13 cellular contexts compared by ENCODE assay signal in genomic region chr2:134218414-134218813, GRCh38. TPM values are rescaled to one million over a fixed set of nuclear protein-coding genes. Genes with fewer than 3 reads are reported as not detected.
DNase-seq lines count a peak whose midpoint lies in the region; ATAC-seq and TF ChIP-seq lines count a peak whose summit lies in the region.
"Had no signal": no experiment of that assay in that cellular context is flagged by ENCODE, and none has a peak within 500 bp of the region (broad histone marks: within the 10 kb centered on the region; RNA-seq: fewer than 3 reads in every experiment).

No MANE protein-coding gene starts in this region.

- H3K36me3 Mint-ChIP-seq in natural killer cell = no peaks in the 10 kb centered on the region

- ATAC-seq in HG02588 (IDR thresholded peaks at IDR 0.05; ENCODE audit: unreplicated experiment) = peak; percentile 50
- ATAC-seq in natural killer cell = peak in 2 of 3 donors; percentile 33 to 54
- no peak for ATAC-seq in activated CD4-positive, CD25-positive, alpha-beta regulatory T cell treated with anti-CD3 and anti-CD28 coated beads, Interleukin-2, amount 50 U/mL, for 24 hours
- no peak for ATAC-seq in GM21825 (IDR thresholded peaks at IDR 0.05; ENCODE audit: unreplicated experiment)
- no peak for ATAC-seq in HG03139 (IDR thresholded peaks at IDR 0.05; ENCODE audit: unreplicated experiment)

- H3K27me3 Mint-ChIP-seq in natural killer cell (ENCODE audit: low read depth in 2 of 2) = no peaks in the 10 kb centered on the region

- DNase-seq in NOMO-1 (lab: John Stamatoyannopoulos, UW; ENCODE audit: unreplicated experiment in 2 of 2) (peak; percentile 26 to 33), NOMO-1 treated with dmso at 0.1 percent for 144 hours (lab: John Stamatoyannopoulos, UW; ENCODE audit: unreplicated experiment) (no peak), Peyer's patch (peak in 2 of 3 donors; percentile 66 to 70), natural killer cell (no peak)
- DNase-seq: 8988T, NCI-H1092, T1000 had no signal

- TF ChIP-seq CTCF in Peyer's patch (IDR thresholded peaks at IDR 0.05) (no peak), natural killer cell (IDR thresholded peaks at IDR 0.05) (no peak)

- H3K27ac ChIP-seq in Peyer's patch = peak overlapping the region; percentile 58 to 79 (median 72)
- H3K27ac ChIP-seq: thoracic aorta had no signal

- no peaks in the 10 kb centered on the region for H3K9me3 ChIP-seq in Peyer's patch
- H3K9me3 ChIP-seq: thoracic aorta had no signal

- no peaks in the 10 kb centered on the region for H3K9me3 Mint-ChIP-seq in natural killer cell

- no peaks in the 10 kb centered on the region for H3K27me3 ChIP-seq in Peyer's patch

- no peak for TF ChIP-seq POLR2A in Peyer's patch (IDR thresholded peaks at IDR 0.05)

- H3K36me3 ChIP-seq in Peyer's patch = no peaks in the 10 kb centered on the region
- H3K36me3 ChIP-seq: thoracic aorta had no signal

- peak overlapping the region; percentile 1 to 87 for H3K27ac Mint-ChIP-seq in natural killer cell
- H3K27ac Mint-ChIP-seq: endodermal cell had no signal

- intact Hi-C loops in natural killer cell (cut with micrococcal nuclease) = loop anchor here (5.0 kb wide), 1 partner anchor 34 kb away; the partner anchor contains the start of gene MGAT5

- H3K4me1 ChIP-seq in Peyer's patch = peaks cover 8 to 36% (median 24%) of the 10 kb centered on the region in 4 donors

- peak overlapping the region; percentile 75 for H3K4me3 Mint-ChIP-seq in natural killer cell
- H3K4me3 Mint-ChIP-seq: endodermal cell had no signal

- H3K4me3 ChIP-seq in Peyer's patch = no peak overlapping the region
- H3K4me3 ChIP-seq: thoracic aorta had no signal

- peaks cover 54 to 61% of the 10 kb centered on the region in 2 donors for H3K4me1 Mint-ChIP-seq in natural killer cell

RNA-seq across cellular contexts. Expression of gene MGAT5, which starts 35.5 kb away (rescaled TPM):
- total RNA-seq in Peyer's patch = 100 to 1,000 TPM; 106 to 182 (median 117) TPM
- 10 to 100 TPM; 39.7 to 58.2 (median 57.0) TPM for total RNA-seq in natural killer cell

Comparison
In these comparisons a context has a peak if more than half of its experiments do, and no peak if none do; other contexts are left out.
1. DNase-seq: peak in NOMO-1 (2 of 2) and Peyer's patch (2 of 3); none in NOMO-1 treated with dmso at 0.1 percent for 144 hours (single experiment) and natural killer cell (single experiment).
2. ATAC-seq: peak in HG02588 (single experiment) and natural killer cell (2 of 3); none in activated CD4-positive, CD25-positive, alpha-beta regulatory T cell treated with anti-CD3 and anti-CD28 coated beads, Interleukin-2, amount 50 U/mL, for 24 hours (0 of 2), GM21825 (single experiment) and HG03139 (single experiment).